In the genomic region with DNA sequence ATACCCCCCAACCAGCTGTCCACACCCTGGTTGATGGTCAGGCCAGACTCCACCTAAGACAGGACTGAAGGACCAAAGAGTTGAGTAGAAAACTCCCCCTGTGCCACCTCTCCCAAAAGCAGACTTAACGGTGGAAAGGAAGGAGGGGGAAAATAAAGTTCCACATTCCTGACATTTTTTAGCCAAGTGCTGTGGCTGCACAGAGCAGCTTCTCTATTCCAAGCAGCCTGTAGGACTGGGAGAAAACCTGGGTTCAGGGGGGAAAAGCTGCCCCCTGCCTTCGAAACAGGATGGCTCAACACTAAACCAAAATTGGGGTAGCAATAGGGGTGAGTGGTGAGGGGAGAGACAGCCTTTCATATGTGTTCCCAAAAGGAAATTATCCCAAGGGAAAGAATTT, we compare ENCODE assay signal across 10 cellular contexts. TPM values are rescaled to one million over a fixed set of nuclear protein-coding genes. Genes with fewer than 3 reads are reported as not detected.
DNase-seq lines count a peak whose midpoint lies in the region; ATAC-seq and TF ChIP-seq lines count a peak whose summit lies in the region.
"Had no signal": no experiment of that assay in that cellular context is flagged by ENCODE, and none has a peak within 500 bp of the region (broad histone marks: within the 10 kb centered on the region; RNA-seq: fewer than 3 reads in every experiment).

No MANE protein-coding gene starts in this region.

- H3K4me1 ChIP-seq in HUES48 (ENCODE audit: control insufficient read depth, insufficient read depth, low read length) (peaks cover 57% of the 10 kb centered on the region), muscle layer of colon (ENCODE audit: insufficient read depth, low read length) (peaks cover 66% of the 10 kb centered on the region)

- H3K4me3 Mint-ChIP-seq in chondrocyte (ENCODE audit: unreplicated experiment): peak overlapping the region; percentile 98
- H3K4me3 Mint-ChIP-seq: CD14-positive monocyte had no signal

- H3K27me3 ChIP-seq in HUES48 (ENCODE audit: control insufficient read depth, insufficient read depth, low read length) (no peaks in the 10 kb centered on the region), muscle layer of colon (ENCODE audit: control insufficient read depth in 1 of 2, insufficient read depth in 2 of 2, low read length in 2 of 2) (no peaks in the 10 kb centered on the region)

- H3K4me3 ChIP-seq in HUES48 (ENCODE audit: low read depth, low read length) (peak overlapping the region; percentile 28; the same call in 1 of the 2 replicates), muscle layer of colon (ENCODE audit: low read depth in 1 of 2, low read length in 2 of 2) (peak overlapping the region in 1 of 2 donors; percentile 22)

- no peaks in the 10 kb centered on the region for H3K27me3 Mint-ChIP-seq in chondrocyte (ENCODE audit: low read depth)

- peak overlapping the region; percentile 43 for H3K27ac ChIP-seq in HUES48 (ENCODE audit: low read depth, low read length)
- H3K27ac ChIP-seq in muscle layer of colon (ENCODE audit: low read depth, low read length): peak overlapping the region; percentile 4

- no peak for ATAC-seq in GM21576 (IDR thresholded peaks at IDR 0.05; ENCODE audit: unreplicated experiment)

- peak; percentile 62 for TF ChIP-seq CTCF in chondrocyte (IDR thresholded peaks at IDR 0.05)

- H3K4me1 Mint-ChIP-seq in chondrocyte (ENCODE audit: low read depth): peaks cover 76% of the 10 kb centered on the region

- peaks cover 4% of the 10 kb centered on the region for H3K36me3 Mint-ChIP-seq in chondrocyte (ENCODE audit: low read depth)

- no peaks in the 10 kb centered on the region for H3K36me3 ChIP-seq in HUES48 (ENCODE audit: control insufficient read depth, insufficient read depth, low read length)
- H3K36me3 ChIP-seq in muscle layer of colon (ENCODE audit: insufficient read depth, low read length): no peaks in the 10 kb centered on the region

- H3K9me3 Mint-ChIP-seq in chondrocyte (ENCODE audit: low read depth): no peaks in the 10 kb centered on the region
- H3K9me3 Mint-ChIP-seq: CD14-positive monocyte had no signal

- no peak overlapping the region; the same call in 1 of the 2 replicates for H3K9ac ChIP-seq in HUES48 (ENCODE audit: low read depth, low read length)
- no peak overlapping the region for H3K9ac ChIP-seq in muscle layer of colon (ENCODE audit: low read length)

- peak overlapping the region; percentile 96 for H3K27ac Mint-ChIP-seq in chondrocyte (ENCODE audit: unreplicated experiment)
- H3K27ac Mint-ChIP-seq: CD14-positive monocyte had no signal

- no peaks in the 10 kb centered on the region for H3K9me3 ChIP-seq in HUES48 (ENCODE audit: control insufficient read depth, insufficient read depth, low read length)
- no peaks in the 10 kb centered on the region for H3K9me3 ChIP-seq in muscle layer of colon (ENCODE audit: low read length)

- DNase-seq in A172 (ENCODE audit: low spot score) (peak; percentile 55), chondrocyte (ENCODE audit: low spot score) (no peak), NCI-H2029 treated with DMSO at 0.1 percent for 48 hours (lab: John Stamatoyannopoulos, UW) (no peak), NCI-H2171 treated with DMSO at 0.1 percent for 48 hours (lab: John Stamatoyannopoulos, UW) (no peak)
- DNase-seq in stimulated activated naive CD4-positive, alpha-beta T cell treated with Interleukin-2 at 50 U/mL for 16 hours (lab: John Stamatoyannopoulos, UW): no peak
- DNase-seq: NCI-H774 had no signal

RNA-seq across cellular contexts. Expression of gene TRAM2, which starts 3.6 kb away (rescaled TPM):
- total RNA-seq in A172 (2014; rRNA removed; shearing (Covaris generic)): 91.1 and 104 TPM in 2 replicates
- total RNA-seq in chondrocyte: 159 to 178 TPM (median 159 TPM) in 3 replicates
